Comparison of ENCODE assay signal across 17 cellular contexts in the genomic region with DNA sequence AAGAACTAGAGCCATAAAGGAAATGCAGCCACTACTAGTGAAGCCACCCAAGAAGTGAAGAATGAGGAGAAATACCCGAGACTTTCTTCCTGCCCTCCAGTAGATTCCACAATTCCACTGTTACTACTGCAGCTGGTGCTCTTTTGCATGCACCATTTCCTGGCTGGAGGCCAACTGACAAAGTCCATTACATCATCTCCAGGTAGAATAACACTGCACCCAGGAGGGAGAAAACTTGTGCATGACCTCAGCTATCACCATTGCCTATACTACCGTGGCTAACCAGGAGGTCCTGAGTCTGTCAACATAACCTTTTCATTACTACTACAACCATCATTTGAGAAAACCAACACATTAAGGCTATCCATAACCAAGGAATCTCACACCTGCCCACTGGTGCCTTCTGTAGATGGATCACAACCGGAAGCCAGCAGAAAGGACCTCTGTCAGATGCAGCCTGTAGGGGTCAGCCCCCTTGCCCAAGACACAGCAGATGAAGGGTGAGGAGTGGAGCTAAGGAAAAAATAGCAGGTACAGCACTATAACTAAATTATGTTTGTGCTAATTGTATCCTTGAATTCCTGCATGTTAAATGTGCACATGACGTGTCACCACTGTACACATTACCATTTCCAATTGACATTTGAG. TPM values are rescaled to one million over a fixed set of nuclear protein-coding genes. Genes with fewer than 3 reads are reported as not detected.
DNase-seq lines count a peak whose midpoint lies in the region; TF ChIP-seq lines count a peak whose summit lies in the region.
"Had no signal": no experiment of that assay in that cellular context is flagged by ENCODE, and none has a peak within 500 bp of the region (broad histone marks: within the 10 kb centered on the region; RNA-seq: fewer than 3 reads in every experiment).

No MANE protein-coding gene starts in this region.

- H3K4me3 Mint-ChIP-seq in nephron progenitor cell, result no peak overlapping the region
- H3K4me3 Mint-ChIP-seq: central memory CD8-positive, alpha-beta T cell; neural crest cell had no signal

- no peaks in the 10 kb centered on the region for H3K4me1 Mint-ChIP-seq in nephron progenitor cell
- H3K4me1 Mint-ChIP-seq: central memory CD8-positive, alpha-beta T cell; neural crest cell had no signal

- H3K4me3 ChIP-seq in WERI-Rb-1 (ENCODE audit: low read depth, low read length) (no peak overlapping the region), tibial nerve (no peak overlapping the region)
- H3K4me3 ChIP-seq: lower lobe of right lung, SK-N-MC had no signal

- H3K9me3 Mint-ChIP-seq in nephron progenitor cell, result no peaks in the 10 kb centered on the region
- H3K9me3 Mint-ChIP-seq: activated naive CD4-positive, alpha-beta T cell treated with anti-CD3 and anti-CD28 coated beads, Interleukin-2, amount 50 U/mL, for 72 hours; central memory CD8-positive, alpha-beta T cell; neural crest cell had no signal

- TF ChIP-seq POLR2A in tibial nerve (IDR thresholded peaks at IDR 0.05), result no peak

- WGBS in tibial nerve, 2 donors, result 72 to 76% methylated on average over 4 of the region's 4 CpGs

- H3K4me1 ChIP-seq in tibial nerve, result no peaks in the 10 kb centered on the region
- H3K4me1 ChIP-seq: lower lobe of right lung had no signal

- no peaks in the 10 kb centered on the region for H3K36me3 Mint-ChIP-seq in nephron progenitor cell (ENCODE audit: low read depth)
- H3K36me3 Mint-ChIP-seq: activated naive CD4-positive, alpha-beta T cell treated with anti-CD3 and anti-CD28 coated beads, Interleukin-2, amount 50 U/mL, for 72 hours had no signal

- H3K27me3 Mint-ChIP-seq in nephron progenitor cell (ENCODE audit: low read depth, poor library complexity), result peaks cover 13% of the 10 kb centered on the region

- H3K9me3 ChIP-seq in WERI-Rb-1 (ENCODE audit: severe bottlenecking) (no peaks in the 10 kb centered on the region), tibial nerve (no peaks in the 10 kb centered on the region)
- H3K9me3 ChIP-seq: lower lobe of right lung had no signal

- H3K36me3 ChIP-seq in WERI-Rb-1 (no peaks in the 10 kb centered on the region), tibial nerve (no peaks in the 10 kb centered on the region)
- H3K36me3 ChIP-seq: lower lobe of right lung had no signal

- no peak for TF ChIP-seq EP300 in tibial nerve (IDR thresholded peaks at IDR 0.05)

- DNase-seq in HT-29 (ENCODE audit: low spot score), result peak; percentile 26
- peak; percentile 52 for DNase-seq in NCI-H2171 treated with DMSO at 0.1 percent for 48 hours (lab: John Stamatoyannopoulos, UW)
- no peak for DNase-seq in WERI-Rb-1
- DNase-seq in nephron progenitor cell, result no peak
- no peak for DNase-seq in MV-4-11 (lab: John Stamatoyannopoulos, UW)
- no peak for DNase-seq in T-helper 9 cell
- no peak for DNase-seq in iPS-NIHi7 (ENCODE audit: extremely low spot score)
- DNase-seq in tibial nerve (ENCODE audit: low spot score in 2 of 2), result no peak
- DNase-seq: activated CD8-positive, alpha-beta memory T cell treated with anti-CD3 and anti-CD28 coated beads, Interleukin-2, amount 50 U/mL, for 4 hours; H7; hippocampal formation; lower lobe of right lung had no signal

- H3K27me3 ChIP-seq in WERI-Rb-1 (ENCODE audit: insufficient read depth, low read depth, severe bottlenecking) (no peaks in the 10 kb centered on the region), tibial nerve (peaks cover 0 to 4% of the 10 kb centered on the region in 2 donors)

- peak overlapping the region; percentile 29 for H3K27ac Mint-ChIP-seq in nephron progenitor cell
- H3K27ac Mint-ChIP-seq: activated naive CD4-positive, alpha-beta T cell treated with anti-CD3 and anti-CD28 coated beads, Interleukin-2, amount 50 U/mL, for 72 hours had no signal

- TF ChIP-seq CTCF in WERI-Rb-1 (IDR thresholded peaks at IDR 0.05; ENCODE audit: low read depth, low read length), result 0 out of 2 replicates have a peak, but pooled peaks have one; percentile 25
- no peak for TF ChIP-seq CTCF in nephron progenitor cell (IDR thresholded peaks at IDR 0.05)
- TF ChIP-seq CTCF in tibial nerve (IDR thresholded peaks at IDR 0.05), result no peak

- H3K27ac ChIP-seq in WERI-Rb-1 (no peak overlapping the region), tibial nerve (no peak overlapping the region)
- H3K27ac ChIP-seq: C4-2B, lower lobe of right lung, SK-N-MC had no signal

RNA-seq across cellular contexts. Expression of a gene that starts 24.4 kb away (rescaled TPM):
- 0.47 and 1.4 TPM in 2 replicates for total RNA-seq in HT-29 (2014; rRNA removed; shearing (Covaris generic))
- total RNA-seq in tibial nerve, result 10 to 100 TPM; 45.9 to 57.7 (median 54.9) TPM

Comparison
In these comparisons a context has a peak if more than half of its experiments do, and no peak if none do; other contexts are left out.
1. DNase-seq: peak in HT-29 (single experiment) and NCI-H2171 treated with DMSO at 0.1 percent for 48 hours (single experiment); none in WERI-Rb-1 (single experiment), nephron progenitor cell (single experiment), MV-4-11 (single experiment), T-helper 9 cell (single experiment), iPS-NIHi7 (single experiment) and tibial nerve (0 of 2).
2. RNA of a gene that starts 24.4 kb away (total RNA-seq): 45.9 to 57.7 TPM in tibial nerve; 0.47 to 1.4 TPM in HT-29; every median in the first group is over 10 times any median in the second.